In genomic region chr12:6322352-6322751, GRCh38 we compare ENCODE assay signal across 3 cellular contexts.
TF ChIP-seq lines count a peak whose summit lies in the region.

No MANE protein-coding gene starts in this region.

TF ChIP-seq in HEK293, 187 proteins besides CTCF, POLR2A, EP300 and RAD21:
- TF ChIP-seq ZNF76 (tag by site-specific recombination; IDR thresholded peaks at IDR 0.05; ENCODE audit: borderline replicate concordance, low read depth) (no peak), ZBTB44 (tag by site-specific recombination; IDR thresholded peaks at IDR 0.05) (no peak), ATF2 (tag by site-specific recombination; IDR thresholded peaks at IDR 0.05; ENCODE audit: low read depth) (peak; percentile 15; the same call in 1 of the 2 replicates), ZNF132 (tag by site-specific recombination; IDR thresholded peaks at IDR 0.05; ENCODE audit: borderline replicate concordance) (no peak), ZSCAN23 (tag by site-specific recombination; IDR thresholded peaks at IDR 0.05) (peak; percentile 34; the same call in 1 of the 2 replicates), ZBTB17 (tag by site-specific recombination; IDR thresholded peaks at IDR 0.05) (peak; percentile 46), ZNF629 (tag by site-specific recombination; IDR thresholded peaks at IDR 0.05) (peak; percentile 48; the same call in 1 of the 2 replicates), PBX3 (CRISPR knock-in tag; IDR thresholded peaks at IDR 0.05) (no peak), SCRT2 (tag by site-specific recombination; IDR thresholded peaks at IDR 0.05) (no peak), ZNF600 (tag by site-specific recombination; IDR thresholded peaks at IDR 0.05) (peak; percentile 32; the same call in 1 of the 2 replicates), ZNF391 (tag by site-specific recombination; IDR thresholded peaks at IDR 0.05; ENCODE audit: borderline replicate concordance, low read depth) (no peak)

TF ChIP-seq in WTC11, 78 proteins besides CTCF, POLR2A, EP300 and RAD21:
- TF ChIP-seq RELA (CRISPR knock-in tag; IDR thresholded peaks at IDR 0.05; ENCODE audit: borderline replicate concordance): no peak
- no peak for TF ChIP-seq E2F4 (CRISPR knock-in tag; IDR thresholded peaks at IDR 0.05; ENCODE audit: borderline replicate concordance, low read depth)
- no peak for TF ChIP-seq NR1H2 (CRISPR knock-in tag; IDR thresholded peaks at IDR 0.05)
- TF ChIP-seq E2F5 (CRISPR knock-in tag; IDR thresholded peaks at IDR 0.05): no peak
- no peak for TF ChIP-seq PREB (CRISPR knock-in tag; IDR thresholded peaks at IDR 0.05; ENCODE audit: borderline replicate concordance)
- no peak for TF ChIP-seq NFE2L1 (CRISPR knock-in tag; IDR thresholded peaks at IDR 0.05)
- TF ChIP-seq ATF1 (CRISPR knock-in tag; IDR thresholded peaks at IDR 0.05): no peak
- no peak for TF ChIP-seq KAT7 (CRISPR knock-in tag; IDR thresholded peaks at IDR 0.05; ENCODE audit: borderline replicate concordance)
- TF ChIP-seq OVOL2 (CRISPR knock-in tag; IDR thresholded peaks at IDR 0.05; ENCODE audit: borderline replicate concordance): no peak
- TF ChIP-seq AR (CRISPR knock-in tag; IDR thresholded peaks at IDR 0.05): no peak
- no peak for TF ChIP-seq ZNF396 (CRISPR knock-in tag; IDR thresholded peaks at IDR 0.05; ENCODE audit: borderline replicate concordance)
- TF ChIP-seq TCF7 (CRISPR knock-in tag; IDR thresholded peaks at IDR 0.05; ENCODE audit: low read depth): no peak
- TF ChIP-seq CBFB (CRISPR knock-in tag; IDR thresholded peaks at IDR 0.05; ENCODE audit: low read depth): no peak

TF ChIP-seq in HepG2, 621 proteins besides CTCF, POLR2A, EP300 and RAD21:
- TF ChIP-seq NBN (conservative IDR thresholded peaks at IDR 0.05) (no peak), SRF (IDR thresholded peaks at IDR 0.05; ENCODE audit: low read depth, low read length) (no peak), ZKSCAN1 (IDR thresholded peaks at IDR 0.05; ENCODE audit: low read length) (no peak)
